ENCODE assay signal across 8 cellular contexts in genomic region chr1:17438977-17439249, GRCh38. TPM values are rescaled to one million over a fixed set of nuclear protein-coding genes. Genes with fewer than 3 reads are reported as not detected.
DNase-seq lines count a peak whose midpoint lies in the region; ATAC-seq, FAIRE-seq and TF ChIP-seq lines count a peak whose summit lies in the region.

No MANE protein-coding gene starts in this region.

- CTCF ChIA-PET in activated CD8-positive, alpha-beta memory T cell treated with anti-CD3 and anti-CD28 coated beads, Interleukin-2, amount 10 ng/mL, durations not matched to agents 7 days and 5 days (lab: Charles Lee): interaction anchor here (1.5 kb wide), 1 partner anchor 28 kb away, joined by 4 read pairs; no protein-coding TSS in a partner anchor

- TF ChIP-seq EP300 in transverse colon (IDR thresholded peaks at IDR 0.05; ENCODE audit: low read depth): no peak

- peak overlapping the region; percentile 97 for H3K27ac Mint-ChIP-seq in activated CD8-positive, alpha-beta memory T cell treated with anti-CD3 and anti-CD28 coated beads, Interleukin-2, amount 10 ng/mL, durations not matched to agents 7 days and 5 days
- peak overlapping the region; percentile 95 to 99 (median 97) for H3K27ac Mint-ChIP-seq in brain

- H3K27me3 ChIP-seq in mesendoderm (ENCODE audit: insufficient read depth, low read length, poor library complexity): no peaks in the 10 kb centered on the region
- H3K27me3 ChIP-seq in transverse colon: no peaks in the 10 kb centered on the region

- H3K27ac ChIP-seq in mesendoderm (ENCODE audit: low read depth, low read length) (peak overlapping the region; percentile 98), transverse colon (peak overlapping the region; percentile 84 to 95 (median 90))

- in situ Hi-C loops in transverse colon (cut with MboI; ENCODE audit: low pct_ligation_motif_present in 1 of 4, low pct_unique_long_range_greater_than_20kb in 1 of 4, low sequenced_read_pairs in 3 of 4): no loop called here

- H4K8ac ChIP-seq in mesendoderm (ENCODE audit: low read depth, low read length): no peak overlapping the region

- no peak overlapping the region for H3K23ac ChIP-seq in mesendoderm (ENCODE audit: low read length)

- H2BK5ac ChIP-seq in mesendoderm (ENCODE audit: low read length): peak overlapping the region; percentile 83

- FAIRE-seq in HTR-8/SVneo (lab: Jason Lieb, UNC): no peak

- peak overlapping the region; percentile 93 for H3K4me3 Mint-ChIP-seq in activated CD8-positive, alpha-beta memory T cell treated with anti-CD3 and anti-CD28 coated beads, Interleukin-2, amount 10 ng/mL, durations not matched to agents 7 days and 5 days
- H3K4me3 Mint-ChIP-seq in brain: peak overlapping the region; percentile 90 to 98 (median 95)

- no CpG with 5 or more reads among the region's 19 CpGs for WGBS in mesendoderm (ENCODE audit: extremely low coverage, insufficient coverage, low lambda C conversion rate)
- 0 to 1% methylated on average over 1 to 19 of the region's 19 CpGs for WGBS in transverse colon (ENCODE audit: low coverage in 1 of 2), 2 donors

- H2BK120ac ChIP-seq in mesendoderm (ENCODE audit: low read depth, low read length): peak overlapping the region; percentile 73

- H3K4me3 ChIP-seq in mesendoderm (ENCODE audit: low read length): peak overlapping the region; percentile 90
- H3K4me3 ChIP-seq in transverse colon: peak overlapping the region; percentile 48 to 97 (median 66)

- TF ChIP-seq CTCF in brain (conservative IDR thresholded peaks at IDR 0.05) (no peak), transverse colon (IDR thresholded peaks at IDR 0.05) (no peak)

- H3K18ac ChIP-seq in mesendoderm (ENCODE audit: low read length): peak overlapping the region; percentile 98

- H3K27me3 Mint-ChIP-seq in activated CD8-positive, alpha-beta memory T cell treated with anti-CD3 and anti-CD28 coated beads, Interleukin-2, amount 10 ng/mL, durations not matched to agents 7 days and 5 days: no peaks in the 10 kb centered on the region
- peaks cover 39% of the 10 kb centered on the region for H3K27me3 Mint-ChIP-seq in brain

- peak overlapping the region; percentile 100 for H3K4ac ChIP-seq in mesendoderm (ENCODE audit: low read depth, low read length)

- H3K9me3 ChIP-seq in transverse colon: no peaks in the 10 kb centered on the region

- peak overlapping the region; percentile 74 for H4K5ac ChIP-seq in mesendoderm (ENCODE audit: low read length)

- peak overlapping the region; percentile 47 for H3K4me2 ChIP-seq in mesendoderm (ENCODE audit: low read length)

- TF ChIP-seq POLR2A in transverse colon (IDR thresholded peaks at IDR 0.05): no peak

- peaks cover 27% of the 10 kb centered on the region for H3K36me3 Mint-ChIP-seq in activated CD8-positive, alpha-beta memory T cell treated with anti-CD3 and anti-CD28 coated beads, Interleukin-2, amount 10 ng/mL, durations not matched to agents 7 days and 5 days
- peaks cover 14% of the 10 kb centered on the region for H3K36me3 Mint-ChIP-seq in brain

- H3K9ac ChIP-seq in mesendoderm (ENCODE audit: low read length): peak overlapping the region; percentile 96

- DNase-seq in activated CD8-positive, alpha-beta memory T cell treated with anti-CD3 and anti-CD28 coated beads, Interleukin-2, amount 10 ng/mL, durations not matched to agents 7 days and 5 days: no peak
- DNase-seq in activated CD8-positive, alpha-beta memory T cell treated with anti-CD3 and anti-CD28 coated beads for 24 hours: no peak
- DNase-seq in mesendoderm (no peak), transverse colon (no peak), NCI-H1436 (lab: John Stamatoyannopoulos, UW) (no peak), NCI-H1092 treated with DMSO at 0.1 percent for 48 hours (lab: John Stamatoyannopoulos, UW) (no peak), HTR-8/SVneo (ENCODE audit: insufficient read length, low spot score) (no peak)

- no peak overlapping the region for H2BK15ac ChIP-seq in mesendoderm (replicated peaks; ENCODE audit: low read depth)

- H3K4me1 ChIP-seq in mesendoderm (ENCODE audit: control insufficient read depth, low read depth, low read length) (peaks cover 27% of the 10 kb centered on the region), transverse colon (peaks cover 8 to 43% (median 21%) of the 10 kb centered on the region in 4 donors)

- H2AK5ac ChIP-seq in mesendoderm (ENCODE audit: low read length): no peak overlapping the region

- intact Hi-C loops in transverse colon (cut with DNase I; ENCODE audit: low total_unique reads): loop anchor here (1.0 kb wide), 1 partner anchor 19 kb away; no protein-coding TSS in a partner anchor

- H3K4me1 Mint-ChIP-seq in activated CD8-positive, alpha-beta memory T cell treated with anti-CD3 and anti-CD28 coated beads, Interleukin-2, amount 10 ng/mL, durations not matched to agents 7 days and 5 days: peaks cover 56% of the 10 kb centered on the region
- H3K4me1 Mint-ChIP-seq in brain: peaks cover 64% of the 10 kb centered on the region

- peak; percentile 0 for ATAC-seq in activated CD8-positive, alpha-beta memory T cell treated with anti-CD3 and anti-CD28 coated beads, Interleukin-2, amount 10 ng/mL, durations not matched to agents 7 days and 5 days

- no peaks in the 10 kb centered on the region for H3K79me1 ChIP-seq in mesendoderm (ENCODE audit: low read length)

- H3K56ac ChIP-seq in mesendoderm (ENCODE audit: low read length): peak overlapping the region; percentile 96

- peaks cover 49% of the 10 kb centered on the region for H3K79me2 ChIP-seq in mesendoderm (ENCODE audit: control insufficient read depth, insufficient read depth, low read length)

- H3K36me3 ChIP-seq in mesendoderm (ENCODE audit: control insufficient read depth, insufficient read depth, low read length): peaks cover 2% of the 10 kb centered on the region
- no peaks in the 10 kb centered on the region for H3K36me3 ChIP-seq in transverse colon

- H3K9me3 Mint-ChIP-seq in activated CD8-positive, alpha-beta memory T cell treated with anti-CD3 and anti-CD28 coated beads, Interleukin-2, amount 10 ng/mL, durations not matched to agents 7 days and 5 days (ENCODE audit: low read depth): no peaks in the 10 kb centered on the region
- peaks cover 0 to 5% (median 0%) of the 10 kb centered on the region in 5 experiments for H3K9me3 Mint-ChIP-seq in brain

RNA-seq across cellular contexts. Expression of gene RCC2, which starts 0.6 kb away (rescaled TPM):
- 100 to 1,000 TPM; 133 to 194 TPM for total RNA-seq in activated CD8-positive, alpha-beta memory T cell treated with anti-CD3 and anti-CD28 coated beads, Interleukin-2, amount 10 ng/mL, durations not matched to agents 7 days and 5 days
- polyA plus RNA-seq in brain (ENCODE audit: insufficient read depth, low read depth, low replicate concordance): 151 TPM
- polyA plus RNA-seq in mesendoderm (2013, experiment 1 of 2): 271 TPM
- 269 TPM for polyA plus RNA-seq in mesendoderm (2013, experiment 2 of 2)
- total RNA-seq in transverse colon: 10 to 100 TPM; 22.0 to 82.2 (median 25.3) TPM
